In the genomic region with DNA sequence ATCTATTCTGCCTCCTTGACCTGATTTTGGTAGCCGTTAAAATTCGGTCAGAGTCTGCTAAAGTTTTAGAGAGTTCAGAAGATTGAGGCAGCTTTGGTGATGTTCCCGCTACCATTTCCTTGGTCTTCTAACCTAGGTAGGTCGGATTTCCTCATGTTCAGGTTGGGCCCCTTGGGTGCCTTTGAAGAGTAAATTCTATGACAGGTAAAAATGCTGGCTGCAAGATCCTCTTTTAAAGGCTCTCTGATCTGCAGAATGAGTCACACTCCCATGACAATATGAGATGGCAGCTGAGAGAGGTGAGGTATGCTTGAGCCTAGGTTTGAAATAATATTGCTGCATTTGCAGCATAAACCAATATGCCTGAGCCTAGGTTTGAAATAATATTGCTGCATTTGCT, we compare ENCODE assay signal across 1 cellular context.
TF ChIP-seq lines count a peak whose summit lies in the region.

No MANE protein-coding gene starts in this region.

TF ChIP-seq in WTC11, 78 proteins besides CTCF, POLR2A, EP300 and RAD21 (continued from another document):
- TF ChIP-seq ZNF532 (CRISPR knock-in tag; IDR thresholded peaks at IDR 0.05; ENCODE audit: borderline replicate concordance) = no peak
- TF ChIP-seq ZNF281 (CRISPR knock-in tag; IDR thresholded peaks at IDR 0.05) = no peak
- TF ChIP-seq IRF1 (CRISPR knock-in tag; IDR thresholded peaks at IDR 0.05) = no peak
TF ChIP-seq in WTC11: peak in this region for 0.
